In the genomic region with DNA sequence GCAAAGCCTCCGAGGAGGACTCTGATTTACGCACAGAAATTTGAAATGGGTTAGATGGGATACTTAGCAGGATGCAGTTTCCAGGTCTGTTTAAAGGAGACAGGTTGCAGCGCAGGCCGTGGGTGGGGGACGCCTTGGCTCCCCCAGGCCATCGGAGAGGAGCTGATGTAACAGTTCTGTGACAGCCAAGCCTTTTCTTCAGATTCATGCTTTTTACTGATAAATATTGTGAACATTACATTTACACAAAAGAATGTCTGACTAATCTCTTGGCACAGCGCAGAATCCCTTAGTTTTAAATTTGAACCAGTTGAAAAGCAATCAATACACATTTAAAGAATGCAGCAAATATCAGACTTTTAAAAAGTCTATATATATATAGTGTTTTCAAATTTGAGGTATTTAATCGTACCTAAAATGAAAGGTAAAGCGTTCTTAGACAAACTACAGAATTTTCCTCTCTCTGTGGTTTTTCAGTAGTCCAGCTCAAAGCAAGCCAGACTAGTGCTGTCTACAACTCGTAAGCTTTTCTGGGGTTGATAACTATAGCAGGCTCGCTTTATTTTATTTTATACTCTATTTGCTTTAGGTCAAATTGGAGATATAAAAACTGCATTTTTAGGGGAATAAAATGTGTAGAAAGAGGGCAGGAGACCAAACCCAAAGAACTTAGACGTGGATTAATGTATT, we compare ENCODE assay signal across 14 cellular contexts.
DNase-seq lines count a peak whose midpoint lies in the region; ATAC-seq, FAIRE-seq and TF ChIP-seq lines count a peak whose summit lies in the region.
"Had no signal": no experiment of that assay in that cellular context is flagged by ENCODE, and none has a peak within 500 bp of the region (broad histone marks: within the 10 kb centered on the region; RNA-seq: fewer than 3 reads in every experiment).

No MANE protein-coding gene starts in this region.

- FAIRE-seq in HepG2 (lab: Jason Lieb, UNC): no peak
- FAIRE-seq: A204.1 had no signal

- H3K79me2 ChIP-seq in HepG2 (ENCODE audit: insufficient read depth, low read length): no peaks in the 10 kb centered on the region

- H3K9ac ChIP-seq in HepG2 (ENCODE audit: insufficient read depth, low read depth, low read length): no peak overlapping the region

- peaks cover 6% of the 10 kb centered on the region for H3K27me3 Mint-ChIP-seq in nephron (ENCODE audit: low read depth)

- H3K27ac ChIP-seq in right lobe of liver (peak overlapping the region in 2 of 3 donors; percentile 15 to 22), HepG2 (ENCODE audit: extremely low read length, insufficient read depth, low read length) (no peak overlapping the region)

- no peak overlapping the region for H3K4me2 ChIP-seq in HepG2 (ENCODE audit: low read depth, low read length)

- no peak for TF ChIP-seq CTCF in right lobe of liver (IDR thresholded peaks at IDR 0.05)
- TF ChIP-seq CTCF in HepG2 (CRISPR knock-in tag; IDR thresholded peaks at IDR 0.05): no peak
- no peak for TF ChIP-seq CTCF in epithelial cell of proximal tubule (conservative IDR thresholded peaks at IDR 0.05; ENCODE audit: low read depth, low read length)
- TF ChIP-seq CTCF in nephron (IDR thresholded peaks at IDR 0.05; ENCODE audit: unreplicated experiment in 3 of 3): no peak

- H3K4me1 ChIP-seq in right lobe of liver (no peaks in the 10 kb centered on the region), HepG2 (ENCODE audit: insufficient read depth, low read length) (peaks cover 25% of the 10 kb centered on the region)

- TF ChIP-seq EP300 in HepG2 (IDR thresholded peaks at IDR 0.05; ENCODE audit: low read depth in 2 of 2, low read length in 2 of 2) (no peak), HepG2 (CRISPR knock-in tag; IDR thresholded peaks at IDR 0.05; ENCODE audit: borderline replicate concordance) (no peak)

- BruUV-seq in HepG2 (replicated peaks; lab: Mats Ljungman, UMichigan): no TSS peak

- H2AFZ ChIP-seq in HepG2 (ENCODE audit: low read length): no peak overlapping the region

- H3K4me3 Mint-ChIP-seq in nephron: peak overlapping the region in 2 of 3 experiments; percentile 59 to 65
- H3K4me3 Mint-ChIP-seq: central memory CD8-positive, alpha-beta T cell; immature natural killer cell had no signal

- ATAC-seq in right lobe of liver: peak; percentile 20 to 76 (median 55)
- ATAC-seq in HepG2: no peak
- no peak for ATAC-seq in GM21360 (IDR thresholded peaks at IDR 0.05; ENCODE audit: unreplicated experiment)

- H3K36me3 ChIP-seq in right lobe of liver (no peaks in the 10 kb centered on the region), HepG2 (replicated peaks in 1 of 2; ENCODE audit: control insufficient read depth in 1 of 2, insufficient read depth in 2 of 2, low read length in 2 of 2) (no peaks in the 10 kb centered on the region)

- H4K20me1 ChIP-seq in HepG2 (ENCODE audit: insufficient read depth, low read length): no peaks in the 10 kb centered on the region

- peak overlapping the region; percentile 80 to 97 (median 95) for H3K27ac Mint-ChIP-seq in nephron
- H3K27ac Mint-ChIP-seq: immature natural killer cell had no signal

- no peak for TF ChIP-seq RAD21 in HepG2 (CRISPR knock-in tag; IDR thresholded peaks at IDR 0.05)

- CTCF ChIA-PET in HepG2 (lab: Yijun Ruan, JAX; ENCODE audit: low intra/inter-chr PET ratio, low total read pairs): no interaction called here

- intact Hi-C loops in right lobe of liver (cut with DNase I) (no loop called here), HepG2 (cut with micrococcal nuclease; ENCODE audit: unreplicated experiment) (no loop called here)

- H3K4me3 ChIP-seq in right lobe of liver (no peak overlapping the region), HepG2 (replicated peaks in 1 of 3; ENCODE audit: insufficient read depth in 1 of 3, low read depth in 2 of 3, low read length in 3 of 3) (no peak overlapping the region), epithelial cell of proximal tubule (ENCODE audit: low read depth, low read length) (peak overlapping the region; percentile 14)

- H3K9me3 Mint-ChIP-seq in nephron: no peaks in the 10 kb centered on the region

- H3K9me3 ChIP-seq in right lobe of liver (no peaks in the 10 kb centered on the region), HepG2 (ENCODE audit: low read length) (no peaks in the 10 kb centered on the region)

- WGBS in right lobe of liver (ENCODE audit: insufficient coverage, low coverage, low lambda C conversion rate, missing lambda C conversion rate): 49% methylated on average over 12 of the region's 12 CpGs
- WGBS in HepG2 (ENCODE audit: low lambda C conversion rate): 91% methylated on average over 12 of the region's 12 CpGs

- in situ Hi-C loops in HepG2 (cut with HindIII; ENCODE audit: extremely low pct_ligation_motif_present, low pct_unique_long_range_greater_than_20kb): no loop called here

- peaks cover 68% of the 10 kb centered on the region for H3K4me1 Mint-ChIP-seq in nephron
- H3K4me1 Mint-ChIP-seq: central memory CD8-positive, alpha-beta T cell; immature natural killer cell had no signal

- TF ChIP-seq POLR2A in right lobe of liver (IDR thresholded peaks at IDR 0.05): no peak
- no peak for TF ChIP-seq POLR2A in HepG2 (IDR thresholded peaks at IDR 0.05; ENCODE audit: insufficient read depth in 1 of 2, low read depth in 2 of 2, low read length in 2 of 2)

- POLR2A ChIA-PET in HepG2 (lab: Yijun Ruan, JAX): no interaction called here

- H3K27me3 ChIP-seq in right lobe of liver (no peaks in the 10 kb centered on the region), HepG2 (ENCODE audit: control insufficient read depth in 1 of 2, insufficient read depth in 2 of 2, low read length in 2 of 2) (no peaks in the 10 kb centered on the region)

- DNase-seq in right lobe of liver: no peak
- DNase-seq in HepG2 (ENCODE audit: low spot score): no peak
- DNase-seq in epithelial cell of proximal tubule (ENCODE audit: low read depth): no peak
- DNase-seq in islet precursor cell: no peak
- DNase-seq in NCI-H1930 (lab: John Stamatoyannopoulos, UW): no peak
- no peak for DNase-seq in NCI-H1436 treated with DMSO at 0.1 percent for 48 hours (lab: John Stamatoyannopoulos, UW)
- DNase-seq: activated CD8-positive, alpha-beta memory T cell treated with anti-CD3 and anti-CD28 coated beads, Interleukin-2, amount 50 U/mL, for 4 hours; immature natural killer cell; NCI-H2107; stimulated activated CD4-positive, alpha-beta T cell treated with anti-CD3 and anti-CD28 coated beads, Interleukin-12 subunit alpha, Interleukin-12 subunit beta, amount 100 ng/mL, for 4 hours had no signal

- no peaks in the 10 kb centered on the region for H3K36me3 Mint-ChIP-seq in nephron (ENCODE audit: low read depth)
- H3K36me3 Mint-ChIP-seq: immature natural killer cell had no signal

TF ChIP-seq in HepG2, 621 proteins besides CTCF, POLR2A, EP300 and RAD21:
- TF ChIP-seq ZNF331 (CRISPR knock-in tag; IDR thresholded peaks at IDR 0.05) (no peak), NRL (CRISPR knock-in tag; IDR thresholded peaks at IDR 0.05; ENCODE audit: borderline replicate concordance) (no peak), SYNCRIP (IDR thresholded peaks at IDR 0.05; ENCODE audit: insufficient read depth, low read depth, low read length) (no peak)
- TF ChIP-seq, protein P1, sequence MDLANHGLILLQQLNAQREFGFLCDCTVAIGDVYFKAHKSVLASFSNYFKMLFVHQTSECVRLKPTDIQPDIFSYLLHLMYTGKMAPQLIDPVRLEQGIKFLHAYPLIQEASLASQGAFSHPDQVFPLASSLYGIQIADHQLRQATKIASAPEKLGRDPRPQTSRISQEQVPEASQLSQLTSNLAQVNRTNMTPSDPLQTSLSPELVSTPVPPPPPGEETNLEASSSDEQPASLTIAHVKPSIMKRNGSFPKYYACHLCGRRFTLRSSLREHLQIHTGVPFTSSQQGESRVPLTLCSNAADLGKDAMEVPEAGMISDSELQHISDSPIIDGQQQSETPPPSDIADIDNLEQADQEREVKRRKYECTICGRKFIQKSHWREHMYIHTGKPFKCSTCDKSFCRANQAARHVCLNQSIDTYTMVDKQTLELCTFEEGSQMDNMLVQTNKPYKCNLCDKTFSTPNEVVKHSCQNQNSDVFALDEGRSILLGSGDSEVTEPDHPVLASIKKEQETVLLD (CRISPR knock-in tag; IDR thresholded peaks at IDR 0.05; ENCODE audit: low read depth): no peak

Comparison
In these comparisons a context has a peak if more than half of its experiments do, and no peak if none do; other contexts are left out.
1. ATAC-seq: peak in right lobe of liver (4 of 4); none in HepG2 (single experiment) and GM21360 (single experiment).